ENCODE assay signal across 25 cellular contexts in genomic region chr12:49659753-49660152, GRCh38. TPM values are rescaled to one million over a fixed set of nuclear protein-coding genes. Genes with fewer than 3 reads are reported as not detected.
"Had no signal": no experiment of that assay in that cellular context is flagged by ENCODE, and none has a peak within 500 bp of the region (broad histone marks: within the 10 kb centered on the region; RNA-seq: fewer than 3 reads in every experiment).

No MANE protein-coding gene starts in this region.

- H3K27ac ChIP-seq: brain microvascular endothelial cell, cardiac muscle cell, PC-9 had no signal

- H3K4me3 Mint-ChIP-seq: activated B cell treated with CpG ODN at 0.5 μM for 24 hours; activated CD4-positive, alpha-beta T cell treated with anti-CD3 and anti-CD28 coated beads, Interleukin-2, amount 10 ng/mL, durations not matched to agents 24 days and 14 days; activated CD8-positive, alpha-beta memory T cell treated with anti-CD3 and anti-CD28 coated beads, Interleukin-2, amount 10 ng/mL, durations not matched to agents 7 days and 5 days; activated naive CD4-positive, alpha-beta T cell treated with anti-CD3 and anti-CD28 coated beads, Interleukin-2, amount 50 U/mL, for 24 hours; activated T-cell treated with anti-CD3 and anti-CD28 coated beads, Interleukin-2, amount 50 U/mL, for 24 hours; activated T-helper 1 cell treated with anti-CD3 and anti-CD28 coated beads, Interleukin-12 subunit alpha, Interleukin-12 subunit beta, Interleukin-2, Interleukin-4 antibody, amounts not matched to agents 30 ng/mL and 10 ng/mL and 1 ng/mL, durations not matched to agents 14 hours and 24 hours and 36 hours had no signal

- ATAC-seq: activated CD8-positive, alpha-beta memory T cell treated with anti-CD3 and anti-CD28 coated beads, Interleukin-2, amount 10 ng/mL, durations not matched to agents 7 days and 5 days; K562 had no signal

- H3K27me3 ChIP-seq: brain microvascular endothelial cell, cardiac muscle cell had no signal

- H3K36me3 ChIP-seq: cardiac muscle cell had no signal

- H3K4me3 ChIP-seq: cardiac muscle cell, K562, PC-9 had no signal

- H3K27me3 Mint-ChIP-seq: activated B cell treated with CpG ODN at 0.5 μM for 24 hours; activated CD4-positive, alpha-beta T cell treated with anti-CD3 and anti-CD28 coated beads, Interleukin-2, amount 10 ng/mL, durations not matched to agents 24 days and 14 days; activated CD8-positive, alpha-beta memory T cell treated with anti-CD3 and anti-CD28 coated beads, Interleukin-2, amount 10 ng/mL, durations not matched to agents 7 days and 5 days; activated naive CD4-positive, alpha-beta T cell treated with anti-CD3 and anti-CD28 coated beads, Interleukin-2, amount 50 U/mL, for 24 hours; activated T-cell treated with anti-CD3 and anti-CD28 coated beads, Interleukin-2, amount 50 U/mL, for 24 hours had no signal

- DNase-seq: activated B cell treated with CpG ODN at 0.5 μM for 24 hours; activated CD4-positive, alpha-beta T cell treated with anti-CD3 and anti-CD28 coated beads for 1 hour; activated CD4-positive, alpha-beta T cell treated with anti-CD3 and anti-CD28 coated beads, Interleukin-2, amount 10 ng/mL, durations not matched to agents 24 days and 14 days; activated CD4-positive, alpha-beta T cell treated with anti-CD3 and anti-CD28 coated beads, Interleukin-2, amount 50 U/mL, for 48 hours; activated CD8-positive, alpha-beta memory T cell treated with anti-CD3 and anti-CD28 coated beads, Interleukin-2, amount 10 ng/mL, durations not matched to agents 7 days and 5 days; activated effector memory CD4-positive, alpha-beta T cell treated with Interleukin-2 at 50 U/mL for 16 hours; activated naive CD4-positive, alpha-beta T cell; activated T-cell treated with anti-CD3 and anti-CD28 coated beads, Interleukin-2, amount 50 U/mL, for 24 hours; brain microvascular endothelial cell; Karpas-422; MM.1S; NCI-H1105; NCI-H1436; NCI-H1694 treated with DMSO at 0.1 percent for 48 hours; NCI-H2029 treated with DMSO at 0.1 percent for 48 hours; NCI-H446; NCI-H524; PC-9; SHP77 treated with DMSO at 0.1 percent for 48 hours; T-helper 2 cell; T1000 had no signal

- H3K4me2 ChIP-seq: PC-9 had no signal

- H3K9me3 Mint-ChIP-seq: activated B cell treated with CpG ODN at 0.5 μM for 24 hours; activated CD4-positive, alpha-beta T cell treated with anti-CD3 and anti-CD28 coated beads, Interleukin-2, amount 10 ng/mL, durations not matched to agents 24 days and 14 days; activated naive CD4-positive, alpha-beta T cell treated with anti-CD3 and anti-CD28 coated beads, Interleukin-2, amount 50 U/mL, for 24 hours; activated T-cell treated with anti-CD3 and anti-CD28 coated beads, Interleukin-2, amount 50 U/mL, for 24 hours; activated T-helper 1 cell treated with anti-CD3 and anti-CD28 coated beads, Interleukin-12 subunit alpha, Interleukin-12 subunit beta, Interleukin-2, Interleukin-4 antibody, amounts not matched to agents 30 ng/mL and 10 ng/mL and 1 ng/mL, durations not matched to agents 14 hours and 24 hours and 36 hours had no signal

- H3K27ac Mint-ChIP-seq: activated CD4-positive, alpha-beta T cell treated with anti-CD3 and anti-CD28 coated beads, Interleukin-2, amount 10 ng/mL, durations not matched to agents 24 days and 14 days; activated CD8-positive, alpha-beta memory T cell treated with anti-CD3 and anti-CD28 coated beads, Interleukin-2, amount 10 ng/mL, durations not matched to agents 7 days and 5 days; activated T-helper 1 cell treated with anti-CD3 and anti-CD28 coated beads, Interleukin-12 subunit alpha, Interleukin-12 subunit beta, Interleukin-2, Interleukin-4 antibody, amounts not matched to agents 30 ng/mL and 10 ng/mL and 1 ng/mL, durations not matched to agents 14 hours and 24 hours and 36 hours had no signal

RNA-seq across cellular contexts. Expression of gene FAM186B, which starts 54.3 kb away (rescaled TPM):
- total RNA-seq: activated CD8-positive, alpha-beta memory T cell treated with anti-CD3 and anti-CD28 coated beads, Interleukin-2, amount 10 ng/mL, durations not matched to agents 7 days and 5 days had no signal
